In the genomic region with DNA sequence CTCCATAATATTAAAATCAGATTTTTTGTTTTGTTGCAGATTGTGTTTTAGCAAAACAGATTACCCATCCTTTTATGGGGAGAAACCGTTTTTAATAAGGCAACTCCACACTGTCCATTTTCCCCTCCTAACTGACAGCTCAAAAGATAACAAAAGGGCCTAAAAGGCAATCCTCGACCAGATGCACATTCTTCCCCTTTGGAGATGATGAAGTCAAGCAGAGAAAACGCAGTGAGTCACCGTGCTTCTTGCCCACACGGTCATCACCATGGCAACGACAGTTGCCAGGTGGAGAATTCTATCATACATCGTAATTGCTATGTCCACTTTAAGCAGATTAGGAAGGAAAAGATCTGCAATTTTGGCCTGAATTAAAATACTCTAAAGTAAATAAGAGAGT, we compare ENCODE assay signal across 9 cellular contexts.
DNase-seq lines count a peak whose midpoint lies in the region; ATAC-seq, FAIRE-seq and TF ChIP-seq lines count a peak whose summit lies in the region.
"Had no signal": no experiment of that assay in that cellular context is flagged by ENCODE, and none has a peak within 500 bp of the region (broad histone marks: within the 10 kb centered on the region; RNA-seq: fewer than 3 reads in every experiment).

No MANE protein-coding gene starts in this region.

- TF ChIP-seq CTCF in D721Med (IDR thresholded peaks at IDR 0.05; ENCODE audit: insufficient read depth, missing control alignments): no peak
- no peak for TF ChIP-seq CTCF in right atrium auricular region (IDR thresholded peaks at IDR 0.05)
- no peak for TF ChIP-seq CTCF in esophagus muscularis mucosa (IDR thresholded peaks at IDR 0.05)

- FAIRE-seq in D721Med (lab: Jason Lieb, UNC): no peak

- DNase-seq in HEK293T (ENCODE audit: extremely low spot score) (peak; percentile 25), NCI-H345 (lab: John Stamatoyannopoulos, UW) (peak; percentile 60), cerebellar cortex (ENCODE audit: low spot score) (peak; percentile 97), putamen (ENCODE audit: low spot score) (peak; percentile 23), D721Med (ENCODE audit: insufficient read length, low spot score) (no peak), right atrium auricular region (ENCODE audit: low spot score) (no peak), esophagus muscularis mucosa (ENCODE audit: extremely low spot score) (no peak)

- H3K36me3 ChIP-seq in right atrium auricular region: no peaks in the 10 kb centered on the region
- H3K36me3 ChIP-seq in esophagus muscularis mucosa: no peaks in the 10 kb centered on the region

- TF ChIP-seq POLR2A in esophagus muscularis mucosa (IDR thresholded peaks at IDR 0.05; ENCODE audit: low read depth): no peak

- intact Hi-C loops in esophagus muscularis mucosa (cut with DNase I): no loop called here

- H3K4me1 ChIP-seq in right atrium auricular region (no peaks in the 10 kb centered on the region), esophagus muscularis mucosa (no peaks in the 10 kb centered on the region)

- CTCF ChIA-PET in HEK293T (lab: Yijun Ruan, JAX): no interaction called here

- no peak overlapping the region for H3K4me3 ChIP-seq in right atrium auricular region
- H3K4me3 ChIP-seq in esophagus muscularis mucosa: no peak overlapping the region

- 23% methylated on average over 7 of the region's 7 CpGs for WGBS in esophagus muscularis mucosa

- POLR2A ChIA-PET in HEK293T (lab: Yijun Ruan, JAX): no interaction called here

- H3K9me3 ChIP-seq in right atrium auricular region: peaks cover 5 to 20% of the 10 kb centered on the region in 2 donors
- peaks cover 0 to 13% (median 5%) of the 10 kb centered on the region in 4 donors for H3K9me3 ChIP-seq in esophagus muscularis mucosa

- no peak for TF ChIP-seq EP300 in esophagus muscularis mucosa (IDR thresholded peaks at IDR 0.05)

- no peak for ATAC-seq in HG02623 (IDR thresholded peaks at IDR 0.05; ENCODE audit: unreplicated experiment)
- ATAC-seq: esophagus mucosa had no signal

- H3K27ac ChIP-seq in right atrium auricular region (no peak overlapping the region), esophagus muscularis mucosa (replicated peaks in 1 of 4) (no peak overlapping the region)

- no peaks in the 10 kb centered on the region for H3K27me3 ChIP-seq in right atrium auricular region
- no peaks in the 10 kb centered on the region for H3K27me3 ChIP-seq in esophagus muscularis mucosa

TF ChIP-seq in HEK293T, 16 proteins besides CTCF, POLR2A, EP300 and RAD21:
- TF ChIP-seq ZNF384 (IDR thresholded peaks at IDR 0.05) (no peak), TARDBP (IDR thresholded peaks at IDR 0.05) (no peak), LEF1 (IDR thresholded peaks at IDR 0.05; ENCODE audit: borderline replicate concordance) (no peak), NFRKB (IDR thresholded peaks at IDR 0.05) (no peak), ARNT (IDR thresholded peaks at IDR 0.05) (no peak), PKNOX1 (IDR thresholded peaks at IDR 0.05) (no peak), FOXK2 (IDR thresholded peaks at IDR 0.05) (no peak), SP1 (IDR thresholded peaks at IDR 0.05) (no peak), L3MBTL2 (conservative IDR thresholded peaks at IDR 0.05) (no peak), ELF4 (IDR thresholded peaks at IDR 0.05) (no peak), FOXM1 (IDR thresholded peaks at IDR 0.05; ENCODE audit: borderline replicate concordance) (no peak), CTBP1 (IDR thresholded peaks at IDR 0.05; ENCODE audit: borderline replicate concordance) (no peak), SUZ12 (IDR thresholded peaks at IDR 0.05) (no peak), HDGF (IDR thresholded peaks at IDR 0.05; ENCODE audit: borderline replicate concordance) (no peak)

Comparison
In these comparisons a context has a peak if more than half of its experiments do, and no peak if none do; other contexts are left out.
1. DNase-seq: peak in HEK293T (single experiment), NCI-H345 (single experiment), cerebellar cortex (single experiment) and putamen (single experiment); none in D721Med (single experiment), right atrium auricular region (single experiment) and esophagus muscularis mucosa (single experiment).